ENCODE assay signal across 19 cellular contexts in the genomic region with DNA sequence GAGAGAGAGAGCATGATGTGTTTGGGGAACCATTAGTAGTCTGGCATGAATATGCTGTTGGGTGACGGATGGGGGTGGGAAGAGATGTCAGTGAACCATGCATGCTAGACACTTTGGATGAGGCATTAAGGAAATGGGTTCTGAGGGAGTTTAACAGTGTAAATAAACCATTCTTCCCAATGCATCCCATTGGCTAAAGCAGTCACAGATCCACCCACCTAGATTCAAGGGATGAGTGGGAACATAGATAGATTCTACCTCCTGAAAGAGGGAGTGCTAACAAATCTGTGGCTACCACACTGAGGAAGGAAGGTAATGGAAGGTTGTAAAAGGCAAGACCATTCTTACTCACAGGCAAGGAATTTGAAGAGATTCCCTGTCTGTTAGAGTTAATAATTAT.
"Had no signal": no experiment of that assay in that cellular context is flagged by ENCODE, and none has a peak within 500 bp of the region (broad histone marks: within the 10 kb centered on the region; RNA-seq: fewer than 3 reads in every experiment).

No MANE protein-coding gene starts in this region.

- H3K36me3 Mint-ChIP-seq: activated CD4-positive, alpha-beta memory T cell treated with anti-CD3 and anti-CD28 coated beads for 36 hours; activated naive CD4-positive, alpha-beta T cell treated with anti-CD3 and anti-CD28 coated beads, Interleukin-2, amount 10 ng/mL, durations not matched to agents 7 days and 5 days; memory B cell; WTC11 had no signal

- H3K36me3 ChIP-seq: brain microvascular endothelial cell, colonic mucosa, right atrium auricular region, thyroid gland had no signal

- H3K4me1 ChIP-seq: colonic mucosa had no signal

- H3K4me1 Mint-ChIP-seq: activated CD4-positive, alpha-beta T cell treated with anti-CD3 and anti-CD28 coated beads for 36 hours; activated naive CD4-positive, alpha-beta T cell treated with anti-CD3 and anti-CD28 coated beads, Interleukin-2, amount 10 ng/mL, durations not matched to agents 7 days and 5 days; central memory CD8-positive, alpha-beta T cell; memory B cell; neural crest cell had no signal

- ATAC-seq: activated CD4-positive, alpha-beta T cell treated with anti-CD3 and anti-CD28 coated beads for 36 hours; WTC11 had no signal

- H3K9me3 ChIP-seq: colonic mucosa, right atrium auricular region, thyroid gland had no signal

- H3K4me3 Mint-ChIP-seq: activated CD4-positive, alpha-beta memory T cell treated with anti-CD3 and anti-CD28 coated beads for 36 hours; activated CD4-positive, alpha-beta T cell treated with anti-CD3 and anti-CD28 coated beads for 36 hours; activated naive CD4-positive, alpha-beta T cell treated with anti-CD3 and anti-CD28 coated beads, Interleukin-2, amount 10 ng/mL, durations not matched to agents 7 days and 5 days; central memory CD8-positive, alpha-beta T cell; memory B cell; neural crest cell; WTC11 had no signal

- H3K27ac Mint-ChIP-seq: activated CD4-positive, alpha-beta memory T cell treated with anti-CD3 and anti-CD28 coated beads for 36 hours; activated CD4-positive, alpha-beta T cell treated with anti-CD3 and anti-CD28 coated beads for 36 hours; activated naive CD4-positive, alpha-beta T cell treated with anti-CD3 and anti-CD28 coated beads, Interleukin-2, amount 10 ng/mL, durations not matched to agents 7 days and 5 days; activated T-helper 2 cell treated with anti-CD3 and anti-CD28 coated beads, Interferon-gamma antibody, Interleukin-2, Interleukin-4, amounts not matched to agents 10 μg/mL and 5 μg/mL and 100 μg/mL, durations not matched to agents 14 hours and 24 hours and 36 hours; memory B cell; WTC11 had no signal

- DNase-seq: activated CD4-positive, alpha-beta memory T cell treated with anti-CD3 and anti-CD28 coated beads for 36 hours; activated CD4-positive, alpha-beta T cell treated with anti-CD3 and anti-CD28 coated beads for 36 hours; activated naive CD4-positive, alpha-beta T cell treated with anti-CD3 and anti-CD28 coated beads, Interleukin-2, amount 10 ng/mL, durations not matched to agents 7 days and 5 days; activated T-cell treated with anti-CD3 and anti-CD28 coated beads, Interleukin-2, amount 50 U/mL, for 1 hour; aorta; brain microvascular endothelial cell; colonic mucosa; kidney; stimulated activated CD4-positive, alpha-beta T cell treated with anti-CD3 and anti-CD28 coated beads, Interleukin-12 subunit alpha, Interleukin-12 subunit beta, amount 100 ng/mL, for 4 hours; stimulated activated CD4-positive, alpha-beta T cell treated with anti-CD3 and anti-CD28 coated beads, Interleukin-1b, Interleukin-23, amount 100 ng/mL, for 48 hours; stimulated activated CD8-positive, alpha-beta memory T cell treated with anti-CD3 and anti-CD28 coated beads, Interleukin-4, amount 100 ng/mL, for 48 hours; stimulated activated naive CD4-positive, alpha-beta T cell treated with Interleukin-2 at 50 U/mL for 16 hours; thyroid gland had no signal

- H3K27ac ChIP-seq: brain microvascular endothelial cell, colonic mucosa, right atrium auricular region, thyroid gland had no signal

- H3K4me3 ChIP-seq: colonic mucosa, right atrium auricular region, thyroid gland had no signal

- H3K27me3 ChIP-seq: brain microvascular endothelial cell, colonic mucosa, right atrium auricular region, thyroid gland had no signal

- H3K9me3 Mint-ChIP-seq: activated CD4-positive, alpha-beta memory T cell treated with anti-CD3 and anti-CD28 coated beads for 36 hours; activated naive CD4-positive, alpha-beta T cell treated with anti-CD3 and anti-CD28 coated beads, Interleukin-2, amount 10 ng/mL, durations not matched to agents 7 days and 5 days; activated T-helper 2 cell treated with anti-CD3 and anti-CD28 coated beads, Interferon-gamma antibody, Interleukin-2, Interleukin-4, amounts not matched to agents 10 μg/mL and 5 μg/mL and 100 μg/mL, durations not matched to agents 14 hours and 24 hours and 36 hours; central memory CD8-positive, alpha-beta T cell; memory B cell; neural crest cell had no signal

- H3K27me3 Mint-ChIP-seq: activated CD4-positive, alpha-beta memory T cell treated with anti-CD3 and anti-CD28 coated beads for 36 hours; activated CD4-positive, alpha-beta T cell treated with anti-CD3 and anti-CD28 coated beads for 36 hours had no signal
